12 cellular contexts compared by ENCODE assay signal in genomic region chr15:38461089-38461833, GRCh38.
DNase-seq lines count a peak whose midpoint lies in the region; ATAC-seq, FAIRE-seq and TF ChIP-seq lines count a peak whose summit lies in the region.
"Had no signal": no experiment of that assay in that cellular context is flagged by ENCODE, and none has a peak within 500 bp of the region (broad histone marks: within the 10 kb centered on the region; RNA-seq: fewer than 3 reads in every experiment).

No MANE protein-coding gene starts in this region.

- ATAC-seq in GM21423 (IDR thresholded peaks at IDR 0.05; ENCODE audit: unreplicated experiment) (peak; percentile 86), HG03460 (IDR thresholded peaks at IDR 0.05; ENCODE audit: unreplicated experiment) (peak; percentile 77)
- ATAC-seq: stimulated activated naive CD8-positive, alpha-beta T cell treated with anti-CD3 and anti-CD28 coated beads, Interleukin-15, Interleukin-2, amounts not matched to agents 100 U/mL and 50 U/mL, for 24 hours had no signal

- no peak overlapping the region for H3K4me3 ChIP-seq in fibroblast of mammary gland (ENCODE audit: control insufficient read depth, low read depth, low read length)
- H3K4me3 ChIP-seq: colonic mucosa, right atrium auricular region had no signal

- in situ Hi-C loops in GM13976 (cut with MboI; ENCODE audit: low sequenced_read_pairs, unreplicated experiment), result no loop called here

- FAIRE-seq in D721Med (lab: Jason Lieb, UNC), result no peak

- DNase-seq in GM13976 (ENCODE audit: low spot score) (peak; percentile 45), fibroblast of mammary gland (ENCODE audit: low read depth) (peak; percentile 24), D341Med (ENCODE audit: low spot score) (no peak), COLO668 (lab: John Stamatoyannopoulos, UW; ENCODE audit: unreplicated experiment) (no peak), D721Med (ENCODE audit: insufficient read length, low spot score) (no peak)
- DNase-seq in activated effector memory CD4-positive, alpha-beta T cell treated with Interleukin-2 at 50 U/mL for 16 hours, result no peak
- DNase-seq: activated CD4-positive, alpha-beta T cell treated with anti-CD3 and anti-CD28 coated beads, Interleukin-2, amount 50 U/mL, for 48 hours; colonic mucosa; stimulated activated naive CD8-positive, alpha-beta T cell treated with anti-CD3 and anti-CD28 coated beads, Interleukin-15, Interleukin-2, amounts not matched to agents 100 U/mL and 50 U/mL, for 24 hours had no signal

- TF ChIP-seq CTCF in GM13976 (IDR thresholded peaks at IDR 0.05; ENCODE audit: borderline replicate concordance, control extremely low read depth, extremely low read depth, insufficient read depth, missing control alignments) (no peak), fibroblast of mammary gland (conservative IDR thresholded peaks at IDR 0.05; ENCODE audit: control insufficient read depth, insufficient read depth, low read depth, low read length) (no peak), D721Med (IDR thresholded peaks at IDR 0.05; ENCODE audit: insufficient read depth, missing control alignments) (no peak)

Comparison
In these comparisons a context has a peak if more than half of its experiments do, and no peak if none do; other contexts are left out.
1. DNase-seq: peak in GM13976 (single experiment) and fibroblast of mammary gland (single experiment); none in D341Med (single experiment), COLO668 (single experiment), activated effector memory CD4-positive, alpha-beta T cell treated with Interleukin-2 at 50 U/mL for 16 hours (single experiment) and D721Med (single experiment).